In genomic region chr11:76491644-76492043, GRCh38 we compare ENCODE assay signal across 1 cellular context.
TF ChIP-seq lines count a peak whose summit lies in the region.

No MANE protein-coding gene starts in this region.

TF ChIP-seq in HepG2, 621 proteins besides CTCF, POLR2A, EP300 and RAD21 (continued from another document):
- TF ChIP-seq HNRNPH1 (optimal IDR thresholded peaks at IDR 0.05; ENCODE audit: low read depth, low read length), result no peak
- no peak for TF ChIP-seq ZNF44 (CRISPR knock-in tag; IDR thresholded peaks at IDR 0.05)
- TF ChIP-seq, protein P1, sequence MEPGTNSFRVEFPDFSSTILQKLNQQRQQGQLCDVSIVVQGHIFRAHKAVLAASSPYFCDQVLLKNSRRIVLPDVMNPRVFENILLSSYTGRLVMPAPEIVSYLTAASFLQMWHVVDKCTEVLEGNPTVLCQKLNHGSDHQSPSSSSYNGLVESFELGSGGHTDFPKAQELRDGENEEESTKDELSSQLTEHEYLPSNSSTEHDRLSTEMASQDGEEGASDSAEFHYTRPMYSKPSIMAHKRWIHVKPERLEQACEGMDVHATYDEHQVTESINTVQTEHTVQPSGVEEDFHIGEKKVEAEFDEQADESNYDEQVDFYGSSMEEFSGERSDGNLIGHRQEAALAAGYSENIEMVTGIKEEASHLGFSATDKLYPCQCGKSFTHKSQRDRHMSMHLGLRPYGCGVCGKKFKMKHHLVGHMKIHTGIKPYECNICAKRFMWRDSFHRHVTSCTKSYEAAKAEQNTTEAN (CRISPR knock-in tag; conservative IDR thresholded peaks at IDR 0.05), result no peak
- TF ChIP-seq, protein P2, sequence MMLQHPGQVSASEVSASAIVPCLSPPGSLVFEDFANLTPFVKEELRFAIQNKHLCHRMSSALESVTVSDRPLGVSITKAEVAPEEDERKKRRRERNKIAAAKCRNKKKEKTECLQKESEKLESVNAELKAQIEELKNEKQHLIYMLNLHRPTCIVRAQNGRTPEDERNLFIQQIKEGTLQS (CRISPR knock-in tag; IDR thresholded peaks at IDR 0.05), result no peak
- TF ChIP-seq ZNF607 (CRISPR knock-in tag; IDR thresholded peaks at IDR 0.05; ENCODE audit: borderline replicate concordance), result no peak
- TF ChIP-seq ZBTB3 (CRISPR knock-in tag; IDR thresholded peaks at IDR 0.05; ENCODE audit: borderline replicate concordance, low read depth), result no peak
- TF ChIP-seq SCMH1 (CRISPR knock-in tag; IDR thresholded peaks at IDR 0.05; ENCODE audit: borderline replicate concordance), result no peak
TF ChIP-seq in HepG2: peak in this region for 0.
